In the genomic region with DNA sequence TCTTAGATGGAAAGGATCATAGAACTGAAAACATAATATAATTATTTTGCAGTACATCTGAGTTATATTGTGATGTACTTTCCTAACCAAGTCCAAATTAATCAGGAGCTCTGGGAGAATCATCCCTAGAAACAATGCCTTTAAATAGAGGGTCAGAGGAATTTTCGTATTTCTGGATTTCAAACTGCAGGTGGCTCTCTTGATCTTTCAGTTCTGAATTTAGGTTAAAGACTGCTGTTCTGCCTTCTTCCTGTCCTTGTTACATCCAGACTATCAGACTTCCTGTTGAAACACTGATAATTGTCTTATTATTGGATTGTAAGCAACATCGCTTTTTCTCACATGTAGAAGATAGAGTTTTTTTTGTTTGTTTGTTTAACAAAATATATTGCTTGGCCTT, we compare ENCODE assay signal across 13 cellular contexts.
DNase-seq lines count a peak whose midpoint lies in the region; ATAC-seq, FAIRE-seq and TF ChIP-seq lines count a peak whose summit lies in the region.
"Had no signal": no experiment of that assay in that cellular context is flagged by ENCODE, and none has a peak within 500 bp of the region (broad histone marks: within the 10 kb centered on the region; RNA-seq: fewer than 3 reads in every experiment).

No MANE protein-coding gene starts in this region.

- CTCF ChIA-PET in HCT116 (lab: Charles Lee), result no interaction called here
- CTCF ChIA-PET in GM12878 (lab: Yijun Ruan, JAX), result interaction anchor here (0.5 kb wide), 1 partner anchor 9 kb away, joined by 3 read pairs; no protein-coding TSS in a partner anchor

- H2AFZ ChIP-seq in HCT116 (ENCODE audit: low read depth, low read length, poor library complexity, severe bottlenecking), result no peak overlapping the region
- no peak overlapping the region for H2AFZ ChIP-seq in GM12878 (ENCODE audit: control insufficient read depth, low read depth, low read length)
- H2AFZ ChIP-seq in neural cell (ENCODE audit: low read depth, low read length), result no peak overlapping the region

- H3K36me3 ChIP-seq in HCT116 (ENCODE audit: control insufficient read depth in 1 of 2, insufficient read depth in 2 of 2, low read length in 2 of 2) (no peaks in the 10 kb centered on the region), GM12878 (ENCODE audit: control insufficient read depth in 2 of 2, insufficient read depth in 2 of 2, low read length in 1 of 2) (no peaks in the 10 kb centered on the region), neural cell (ENCODE audit: insufficient read depth, low read length) (no peaks in the 10 kb centered on the region), uterus (no peaks in the 10 kb centered on the region), gastrocnemius medialis (no peaks in the 10 kb centered on the region)

- in situ Hi-C loops in GM12878 (cut with MboI) (no loop called here), gastrocnemius medialis (cut with MboI; ENCODE audit: low sequenced_read_pairs in 4 of 4) (no loop called here)

- TF ChIP-seq EP300 in GM12878 (IDR thresholded peaks at IDR 0.05; ENCODE audit: borderline replicate concordance in 1 of 2, control insufficient read depth in 1 of 2, low read depth in 2 of 2, low read length in 2 of 2) (no peak), neural cell (conservative IDR thresholded peaks at IDR 0.05; ENCODE audit: poor library complexity, severe bottlenecking) (no peak)

- DNase-seq in HCT116 (ENCODE audit: low read depth, low spot score) (no peak), NCI-H2029 (lab: John Stamatoyannopoulos, UW) (peak; percentile 31), GM12878 (ENCODE audit: low read depth, low spot score) (no peak), uterus (no peak), gastrocnemius medialis (no peak), mucosa of gallbladder (ENCODE audit: low spot score) (no peak)
- DNase-seq: activated CD4-positive, CD25-positive, alpha-beta regulatory T cell; activated naive CD4-positive, alpha-beta T cell treated with anti-CD3 and anti-CD28 coated beads, Interleukin-2, amount 50 U/mL, for 16 hours; mucosa of descending colon; stimulated activated CD4-positive, alpha-beta T cell treated with anti-CD3 and anti-CD28 coated beads, Interleukin-1b, Interleukin-23, amount 100 ng/mL, for 48 hours; substantia nigra had no signal

- H3K9me2 ChIP-seq in HCT116 (ENCODE audit: insufficient read depth), result no peaks in the 10 kb centered on the region
- no peaks in the 10 kb centered on the region for H3K9me2 ChIP-seq in neural cell (ENCODE audit: insufficient read depth, low read length)

- no peak overlapping the region for H3K9ac ChIP-seq in HCT116 (ENCODE audit: low read length)
- no peak overlapping the region for H3K9ac ChIP-seq in GM12878 (ENCODE audit: control insufficient read depth, insufficient read depth, low read length)
- no peak overlapping the region for H3K9ac ChIP-seq in neural cell (ENCODE audit: low read length)

- ATAC-seq in HCT116 (no peak), GM12878 (no peak), HG03097 (IDR thresholded peaks at IDR 0.05; ENCODE audit: low FRiP score, unreplicated experiment) (no peak), gastrocnemius medialis (no peak)
- ATAC-seq: mucosa of descending colon had no signal

- 66% methylated on average over 2 of the region's 2 CpGs for WGBS in GM12878 (ENCODE audit: insufficient coverage, insufficient replicate concordance, low lambda C conversion rate, missing lambda C conversion rate)

- no peak overlapping the region for H3K27ac ChIP-seq in HCT116 (ENCODE audit: low read depth, low read length)
- H3K27ac ChIP-seq in GM12878 (ENCODE audit: control insufficient read depth, insufficient read depth), result no peak overlapping the region
- H3K27ac ChIP-seq in neural cell (ENCODE audit: low read length), result no peak overlapping the region
- no peak overlapping the region for H3K27ac ChIP-seq in uterus
- H3K27ac ChIP-seq in gastrocnemius medialis, result no peak overlapping the region

- POLR2A ChIA-PET in HCT116 (lab: Charles Lee), result no interaction called here
- POLR2A ChIA-PET in GM12878 (lab: Charles Lee), result no interaction called here

- H3K4me3 ChIP-seq in HCT116 (replicated peaks in 1 of 2; ENCODE audit: low read depth in 1 of 2, low read length in 2 of 2), result no peak overlapping the region
- H3K4me3 ChIP-seq in GM12878, result no peak overlapping the region
- no peak overlapping the region for H3K4me3 ChIP-seq in neural cell (ENCODE audit: low read length)
- no peak overlapping the region for H3K4me3 ChIP-seq in uterus
- no peak overlapping the region for H3K4me3 ChIP-seq in gastrocnemius medialis
- H3K4me3 ChIP-seq: mucosa of descending colon had no signal

- H4K20me1 ChIP-seq in HCT116 (ENCODE audit: insufficient read depth), result no peaks in the 10 kb centered on the region
- H4K20me1 ChIP-seq in GM12878 (ENCODE audit: control insufficient read depth, insufficient read depth), result no peaks in the 10 kb centered on the region
- no peaks in the 10 kb centered on the region for H4K20me1 ChIP-seq in neural cell (ENCODE audit: insufficient read depth)

- peak; percentile 59 for FAIRE-seq in GM12878 (lab: Jason Lieb, UNC)

- intact Hi-C loops in HCT116 (cut with micrococcal nuclease) (loop anchor here (2.0 kb wide), 1 partner anchor 658 kb away; no protein-coding TSS in a partner anchor), GM12878 (cut with micrococcal nuclease; ENCODE audit: unreplicated experiment) (loop anchor here (5.0 kb wide), 1 partner anchor 661 kb away; no protein-coding TSS in a partner anchor), uterus (cut with DNase I; ENCODE audit: low total_unique reads) (no loop called here), gastrocnemius medialis (cut with DNase I; ENCODE audit: low total_unique reads) (no loop called here)

- TF ChIP-seq POLR2A in HCT116 (IDR thresholded peaks at IDR 0.05; ENCODE audit: borderline replicate concordance, extremely low read depth, insufficient read depth, insufficient read length) (no peak), GM12878 (IDR thresholded peaks at IDR 0.05; ENCODE audit: low read depth, low read length) (no peak), uterus (IDR thresholded peaks at IDR 0.05) (no peak), gastrocnemius medialis (IDR thresholded peaks at IDR 0.05) (no peak)

- H3K4me2 ChIP-seq in HCT116 (ENCODE audit: low read length) (no peak overlapping the region), GM12878 (ENCODE audit: control insufficient read depth, insufficient read depth) (no peak overlapping the region), neural cell (ENCODE audit: low read length) (no peak overlapping the region)

- TF ChIP-seq CTCF in HCT116 (IDR thresholded peaks at IDR 0.05 in 2 of 3, conservative IDR thresholded peaks at IDR 0.05 in 1 of 3; ENCODE audit: borderline replicate concordance in 1 of 3, insufficient read depth in 1 of 3, low read depth in 2 of 3, low read length in 2 of 3), result 0 out of 6 replicates have a peak, but pooled peaks of 1 of the 3 experiments have one; percentile 8
- TF ChIP-seq CTCF in GM12878 (IDR thresholded peaks at IDR 0.05 in 2 of 3, conservative IDR thresholded peaks at IDR 0.05 in 1 of 3; ENCODE audit: control insufficient read depth in 2 of 3, extremely low read depth in 1 of 3, insufficient read depth in 1 of 3, low read depth in 3 of 3, low read length in 3 of 3), result peak in 1 of 3 experiments; percentile 24; a peak in 2 of 6 replicates
- no peak for TF ChIP-seq CTCF in neural cell (IDR thresholded peaks at IDR 0.05; ENCODE audit: poor library complexity, severe bottlenecking)
- TF ChIP-seq CTCF in uterus (IDR thresholded peaks at IDR 0.05), result no peak
- no peak for TF ChIP-seq CTCF in gastrocnemius medialis (IDR thresholded peaks at IDR 0.05 in 4 of 5, conservative IDR thresholded peaks at IDR 0.05 in 1 of 5)

- no peaks in the 10 kb centered on the region for H3F3A ChIP-seq in neural cell (ENCODE audit: insufficient read depth, low read length, poor library complexity, severe bottlenecking)

- TF ChIP-seq RAD21 in HCT116 (IDR thresholded peaks at IDR 0.05; ENCODE audit: low read depth) (peak; percentile 41), GM12878 (IDR thresholded peaks at IDR 0.05; ENCODE audit: insufficient read depth, low read depth, low read length) (peak; percentile 56), neural cell (conservative IDR thresholded peaks at IDR 0.05) (peak; percentile 42)

- H3K79me2 ChIP-seq in HCT116 (ENCODE audit: insufficient read depth, low read length) (no peaks in the 10 kb centered on the region), GM12878 (ENCODE audit: control insufficient read depth, insufficient read depth, low read length) (no peaks in the 10 kb centered on the region), neural cell (replicated peaks; ENCODE audit: insufficient read depth, low read length) (no peaks in the 10 kb centered on the region)

- RAD21 ChIA-PET in HCT116 (lab: Charles Lee; ENCODE audit: low non-redundant PET in 1 of 2, low total read pairs in 2 of 2, uncharacterized antibody in 2 of 2, unreplicated experiment in 2 of 2), result no interaction called here
- RAD21 ChIA-PET in GM12878 (lab: Charles Lee; ENCODE audit: unreplicated experiment), result no interaction called here

- SMC1A ChIA-PET in GM12878 (lab: Charles Lee; ENCODE audit: uncharacterized antibody, unreplicated experiment), result no interaction called here

- H3K4me1 ChIP-seq in HCT116 (ENCODE audit: control insufficient read depth in 1 of 2, insufficient read depth in 2 of 2, low read length in 2 of 2), result no peaks in the 10 kb centered on the region
- H3K4me1 ChIP-seq in GM12878 (ENCODE audit: control insufficient read depth, insufficient read depth, low read length), result no peaks in the 10 kb centered on the region
- no peaks in the 10 kb centered on the region for H3K4me1 ChIP-seq in uterus
- H3K4me1 ChIP-seq in gastrocnemius medialis, result no peaks in the 10 kb centered on the region

- BruUV-seq in HCT116 (replicated peaks; lab: Mats Ljungman, UMichigan) (no TSS peak), GM12878 (replicated peaks; lab: Mats Ljungman, UMichigan) (no TSS peak)

- H3K9me3 ChIP-seq in HCT116 (ENCODE audit: control insufficient read depth in 1 of 2, insufficient read depth in 1 of 2, low read depth in 1 of 2, low read length in 2 of 2) (no peaks in the 10 kb centered on the region), GM12878 (replicated peaks; ENCODE audit: control insufficient read depth, insufficient read depth, low read length) (no peaks in the 10 kb centered on the region), neural cell (ENCODE audit: low read length) (no peaks in the 10 kb centered on the region), uterus (no peaks in the 10 kb centered on the region), gastrocnemius medialis (no peaks in the 10 kb centered on the region)
- H3K9me3 ChIP-seq: mucosa of descending colon had no signal

- H3K27me3 ChIP-seq in HCT116 (ENCODE audit: insufficient read depth, low read length) (no peaks in the 10 kb centered on the region), GM12878 (replicated peaks in 1 of 2; ENCODE audit: control insufficient read depth in 2 of 2, insufficient read depth in 2 of 2, low read length in 1 of 2) (no peaks in the 10 kb centered on the region), neural cell (ENCODE audit: insufficient read depth, low read depth, low read length) (no peaks in the 10 kb centered on the region), uterus (peaks cover 0 to 10% of the 10 kb centered on the region in 2 donors), gastrocnemius medialis (no peaks in the 10 kb centered on the region)

TF ChIP-seq in GM12878, 131 proteins besides CTCF, POLR2A, EP300 and RAD21 (continues in another document):
- TF ChIP-seq MTA3 (IDR thresholded peaks at IDR 0.05; ENCODE audit: borderline replicate concordance, low read length), result no peak

Comparison
In these comparisons a context has a peak if more than half of its experiments do, and no peak if none do; other contexts are left out.
1. intact Hi-C loops: an anchor here in HCT116 (2.0 kb wide) and GM12878 (5.0 kb wide); none called in uterus and gastrocnemius medialis.
2. Of the 18 proteins assayed by ChIP-seq in both GM12878 and HCT116: peak only in GM12878: none; only in HCT116: none; in both: RAD21; in neither: 16; mixed calls (peak in some experiments, not most) for 1.